In the genomic region with DNA sequence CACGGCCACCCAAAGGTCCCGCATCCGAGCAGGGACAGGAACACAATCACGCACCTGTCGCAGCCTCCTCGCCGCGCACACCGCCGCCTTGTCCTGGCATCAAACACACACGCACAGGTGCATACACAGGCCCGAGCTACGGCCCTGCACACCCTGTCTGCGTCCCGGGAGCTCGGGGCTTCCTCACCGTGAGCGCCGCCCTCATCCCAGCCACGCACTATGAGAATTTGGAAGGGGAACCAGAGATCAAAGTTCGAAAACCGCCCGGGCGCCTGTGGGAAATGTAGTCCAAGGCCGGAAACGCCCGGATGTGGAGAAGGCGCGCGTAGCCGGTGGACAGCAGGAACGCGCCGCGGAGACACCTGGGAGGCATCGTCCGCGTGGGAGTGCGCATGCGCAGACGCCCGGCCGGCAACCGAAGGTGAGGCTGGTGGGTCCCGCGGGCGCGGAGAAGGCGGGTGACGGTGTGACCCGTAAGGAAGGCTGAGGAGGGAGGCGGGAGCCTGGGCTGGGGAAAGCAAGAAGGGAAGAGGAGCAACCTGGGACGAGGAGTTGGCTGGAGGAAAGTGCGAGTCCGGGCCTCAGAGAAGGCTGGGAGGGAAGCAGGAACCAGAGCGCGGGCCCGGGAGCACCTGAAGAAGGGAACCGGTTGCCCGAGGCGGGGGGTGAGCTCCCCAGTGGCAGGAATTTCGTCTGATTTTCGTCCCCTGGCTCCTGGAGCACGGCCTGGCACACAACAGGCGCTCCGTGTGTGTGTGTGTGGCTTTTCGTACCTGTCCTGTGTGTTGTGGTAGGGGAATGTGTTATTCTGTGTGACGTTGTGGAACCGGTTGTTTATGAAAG, we compare ENCODE assay signal across 8 cellular contexts. TPM values are rescaled to one million over a fixed set of nuclear protein-coding genes. Genes with fewer than 3 reads are reported as not detected.
A peak's percentile ranks its signal among the peaks of the same experiment; 100 is the strongest.
DNase-seq lines count a peak whose midpoint lies in the region; ATAC-seq and TF ChIP-seq lines count a peak whose summit lies in the region.

A gene (plus strand): TSS at position 399 of the 843 bp plus-strand sequence. CDS start 7,256 bp downstream, outside the sequence.

- intact Hi-C loops in activated B cell treated with CpG ODN at 0.5 μM for 24 hours (cut with micrococcal nuclease), result loop anchor here (1.0 to 10.0 kb wide), 13 partner anchors 21 to 779 kb away; a partner anchor contains a TSS

- DNase-seq in ACHN (peak; percentile 95), NCI-H2227 treated with DMSO at 0.1 percent for 48 hours (lab: John Stamatoyannopoulos, UW) (peak; percentile 87), activated B cell treated with CpG ODN at 0.5 μM for 24 hours (peak; percentile 95), inferior parietal cortex (ENCODE audit: extremely low spot score) (peak; percentile 98), smooth muscle cell of the brain vasculature (ENCODE audit: low read depth, low spot score) (peak; percentile 78)
- peak; percentile 93 for DNase-seq in central memory CD4-positive, alpha-beta T cell

- in situ Hi-C loops in ACHN (cut with HindIII; ENCODE audit: low pct_ligation_motif_present, low pct_unique_long_range_greater_than_20kb, low sequenced_read_pairs), result no loop called here

- peak within 1 kb of the TSS; percentile 89 for H3K27ac Mint-ChIP-seq in activated B cell treated with CpG ODN at 0.5 μM for 24 hours

- CTCF ChIA-PET in activated B cell treated with CpG ODN at 0.5 μM for 24 hours (lab: Charles Lee), result no interaction called here

- H3K9me3 Mint-ChIP-seq in activated B cell treated with CpG ODN at 0.5 μM for 24 hours, result peaks cover 8% of the 10 kb centered on the region

- POLR2A ChIA-PET in activated B cell treated with CpG ODN at 0.5 μM for 24 hours (lab: Charles Lee), result interaction anchor here (0.6 to 1.9 kb wide), 7 partner anchors 82 to 1401 kb away, joined by 3 to 7 read pairs (median 5); a partner anchor contains a TSS

- no peak for TF ChIP-seq CTCF in activated B cell treated with CpG ODN at 0.5 μM for 24 hours (IDR thresholded peaks at IDR 0.05)

- ATAC-seq in GM18870 (IDR thresholded peaks at IDR 0.05; ENCODE audit: unreplicated experiment) (peak; percentile 75), HG03108 (IDR thresholded peaks at IDR 0.05; ENCODE audit: unreplicated experiment) (peak; percentile 95), activated B cell treated with CpG ODN at 0.5 μM for 24 hours (ENCODE audit: low read depth) (peak; percentile 93)

- no peaks in the 10 kb centered on the region for H3K27me3 Mint-ChIP-seq in activated B cell treated with CpG ODN at 0.5 μM for 24 hours

- H3K36me3 Mint-ChIP-seq in activated B cell treated with CpG ODN at 0.5 μM for 24 hours (ENCODE audit: low read depth), result peaks cover 56% of the 10 kb centered on the region

- H3K4me3 Mint-ChIP-seq in activated B cell treated with CpG ODN at 0.5 μM for 24 hours, result peak within 1 kb of the TSS; percentile 98

- peaks cover 34% of the 10 kb centered on the region for H3K4me1 Mint-ChIP-seq in activated B cell treated with CpG ODN at 0.5 μM for 24 hours

RNA-seq across cellular contexts. Expression of the gene that starts here (rescaled TPM):
- total RNA-seq in activated B cell treated with CpG ODN at 0.5 μM for 24 hours, result 13.3 and 15.0 TPM in 2 replicates

Comparison
In these comparisons a context has a peak if more than half of its experiments do, and no peak if none do; other contexts are left out.
1. Peak in every context shown above with its lines: DNase-seq and ATAC-seq.